Comparison of ENCODE assay signal across 1 cellular context in genomic region chr11:93519179-93519578, GRCh38.
TF ChIP-seq lines count a peak whose summit lies in the region.

No MANE protein-coding gene starts in this region.

TF ChIP-seq in GM12878, 131 proteins besides CTCF, POLR2A, EP300 and RAD21 (continued from another document):
- TF ChIP-seq ASH2L (IDR thresholded peaks at IDR 0.05; ENCODE audit: borderline replicate concordance, low read depth) (no peak), JUNB (IDR thresholded peaks at IDR 0.05) (no peak), BCLAF1 (IDR thresholded peaks at IDR 0.05) (no peak)
